ENCODE assay signal across 8 cellular contexts in genomic region chr7:73703985-73704639, GRCh38. TPM values are rescaled to one million over a fixed set of nuclear protein-coding genes. Genes with fewer than 3 reads are reported as not detected.
DNase-seq lines count a peak whose midpoint lies in the region; ATAC-seq and TF ChIP-seq lines count a peak whose summit lies in the region.

No MANE protein-coding gene starts in this region.

- peak; percentile 35 for ATAC-seq in stimulated activated effector memory CD8-positive, alpha-beta T cell treated with anti-CD3 and anti-CD28 coated beads, Interleukin-12 subunit alpha, Interleukin-12 subunit beta, amount 100 ng/mL, for 72 hours
- ATAC-seq in HG02763 (IDR thresholded peaks at IDR 0.05; ENCODE audit: unreplicated experiment) (no peak), HG02852 (IDR thresholded peaks at IDR 0.05; ENCODE audit: unreplicated experiment) (no peak)

- H3K4me3 Mint-ChIP-seq in activated T-helper 2 cell treated with anti-CD3 and anti-CD28 coated beads, Interferon-gamma antibody, Interleukin-2, Interleukin-4, amounts not matched to agents 10 μg/mL and 5 μg/mL and 100 μg/mL, durations not matched to agents 14 hours and 24 hours and 36 hours (ENCODE audit: low read depth): no peak overlapping the region
- H3K4me3 Mint-ChIP-seq in stimulated activated effector memory CD8-positive, alpha-beta T cell treated with anti-CD3 and anti-CD28 coated beads, Interleukin-12 subunit alpha, Interleukin-12 subunit beta, amount 100 ng/mL, for 72 hours: no peak overlapping the region

- H3K9me3 ChIP-seq in thyroid gland: no peaks in the 10 kb centered on the region

- H3K4me3 ChIP-seq in thyroid gland (replicated peaks in 1 of 3): no peak overlapping the region

- H3K27me3 Mint-ChIP-seq in activated T-helper 2 cell treated with anti-CD3 and anti-CD28 coated beads, Interferon-gamma antibody, Interleukin-2, Interleukin-4, amounts not matched to agents 10 μg/mL and 5 μg/mL and 100 μg/mL, durations not matched to agents 14 hours and 24 hours and 36 hours (ENCODE audit: low read depth): no peaks in the 10 kb centered on the region

- no peak overlapping the region for H3K27ac Mint-ChIP-seq in activated T-helper 2 cell treated with anti-CD3 and anti-CD28 coated beads, Interferon-gamma antibody, Interleukin-2, Interleukin-4, amounts not matched to agents 10 μg/mL and 5 μg/mL and 100 μg/mL, durations not matched to agents 14 hours and 24 hours and 36 hours
- H3K27ac Mint-ChIP-seq in stimulated activated effector memory CD8-positive, alpha-beta T cell treated with anti-CD3 and anti-CD28 coated beads, Interleukin-12 subunit alpha, Interleukin-12 subunit beta, amount 100 ng/mL, for 72 hours: no peak overlapping the region

- no peaks in the 10 kb centered on the region for H3K27me3 ChIP-seq in thyroid gland

- no peaks in the 10 kb centered on the region for H3K4me1 ChIP-seq in thyroid gland

- TF ChIP-seq POLR2A in thyroid gland (IDR thresholded peaks at IDR 0.05): no peak

- TF ChIP-seq CTCF in thyroid gland (IDR thresholded peaks at IDR 0.05): no peak

- intact Hi-C loops in activated T-helper 2 cell treated with anti-CD3 and anti-CD28 coated beads, Interferon-gamma antibody, Interleukin-2, Interleukin-4, amounts not matched to agents 10 μg/mL and 5 μg/mL and 100 μg/mL, durations not matched to agents 14 hours and 24 hours and 36 hours (cut with micrococcal nuclease): no loop called here
- intact Hi-C loops in thyroid gland (cut with DNase I): no loop called here

- no peak overlapping the region for H3K27ac ChIP-seq in thyroid gland

- no peaks in the 10 kb centered on the region for H3K4me1 Mint-ChIP-seq in activated T-helper 2 cell treated with anti-CD3 and anti-CD28 coated beads, Interferon-gamma antibody, Interleukin-2, Interleukin-4, amounts not matched to agents 10 μg/mL and 5 μg/mL and 100 μg/mL, durations not matched to agents 14 hours and 24 hours and 36 hours (ENCODE audit: low read depth)
- H3K4me1 Mint-ChIP-seq in stimulated activated effector memory CD8-positive, alpha-beta T cell treated with anti-CD3 and anti-CD28 coated beads, Interleukin-12 subunit alpha, Interleukin-12 subunit beta, amount 100 ng/mL, for 72 hours: peaks cover 23% of the 10 kb centered on the region

- H3K9me3 Mint-ChIP-seq in activated T-helper 2 cell treated with anti-CD3 and anti-CD28 coated beads, Interferon-gamma antibody, Interleukin-2, Interleukin-4, amounts not matched to agents 10 μg/mL and 5 μg/mL and 100 μg/mL, durations not matched to agents 14 hours and 24 hours and 36 hours: no peaks in the 10 kb centered on the region
- H3K9me3 Mint-ChIP-seq in stimulated activated effector memory CD8-positive, alpha-beta T cell treated with anti-CD3 and anti-CD28 coated beads, Interleukin-12 subunit alpha, Interleukin-12 subunit beta, amount 100 ng/mL, for 72 hours: no peaks in the 10 kb centered on the region

- WGBS in thyroid gland, 2 donors: 57 to 69% methylated on average over 3 to 16 of the region's 32 CpGs

- peak; percentile 37 for DNase-seq in NCI-H2029 (lab: John Stamatoyannopoulos, UW)
- no peak for DNase-seq in NCI-H2029 treated with DMSO at 0.1 percent for 48 hours (lab: John Stamatoyannopoulos, UW)
- DNase-seq in activated T-helper 2 cell treated with anti-CD3 and anti-CD28 coated beads, Interferon-gamma antibody, Interleukin-2, Interleukin-4, amounts not matched to agents 10 μg/mL and 5 μg/mL and 100 μg/mL, durations not matched to agents 14 hours and 24 hours and 36 hours (ENCODE audit: low spot score): peak; percentile 21
- DNase-seq in iPS DF 19.7 (ENCODE audit: low read depth, low spot score): peak; percentile 33
- no peak for DNase-seq in stimulated activated effector memory CD8-positive, alpha-beta T cell treated with anti-CD3 and anti-CD28 coated beads, Interleukin-12 subunit alpha, Interleukin-12 subunit beta, amount 100 ng/mL, for 72 hours (ENCODE audit: low spot score in 2 of 2)
- no peak for DNase-seq in thyroid gland

- H3K36me3 ChIP-seq in thyroid gland: peaks cover 2 to 3% of the 10 kb centered on the region in 2 donors

- H3K36me3 Mint-ChIP-seq in activated T-helper 2 cell treated with anti-CD3 and anti-CD28 coated beads, Interferon-gamma antibody, Interleukin-2, Interleukin-4, amounts not matched to agents 10 μg/mL and 5 μg/mL and 100 μg/mL, durations not matched to agents 14 hours and 24 hours and 36 hours (ENCODE audit: low read depth): peaks cover 27% of the 10 kb centered on the region
- peaks cover 80% of the 10 kb centered on the region for H3K36me3 Mint-ChIP-seq in stimulated activated effector memory CD8-positive, alpha-beta T cell treated with anti-CD3 and anti-CD28 coated beads, Interleukin-12 subunit alpha, Interleukin-12 subunit beta, amount 100 ng/mL, for 72 hours

RNA-seq across cellular contexts. Expression of gene STX1A, which starts 15.4 kb away (rescaled TPM):
- 17.2 and 17.6 TPM in 2 replicates for total RNA-seq in activated T-helper 2 cell treated with anti-CD3 and anti-CD28 coated beads, Interferon-gamma antibody, Interleukin-2, Interleukin-4, amounts not matched to agents 10 μg/mL and 5 μg/mL and 100 μg/mL, durations not matched to agents 14 hours and 24 hours and 36 hours
- total RNA-seq in thyroid gland: 1 to 10 TPM; 4.4 to 9.5 (median 7.2) TPM

RNA-seq across cellular contexts. Expression of gene BUD23, which starts 20.7 kb away (rescaled TPM):
- 96.0 and 109 TPM in 2 replicates for total RNA-seq in activated T-helper 2 cell treated with anti-CD3 and anti-CD28 coated beads, Interferon-gamma antibody, Interleukin-2, Interleukin-4, amounts not matched to agents 10 μg/mL and 5 μg/mL and 100 μg/mL, durations not matched to agents 14 hours and 24 hours and 36 hours
- 10 to 100 TPM; 58.3 to 78.0 (median 64.9) TPM for total RNA-seq in thyroid gland

RNA-seq across cellular contexts. Expression of gene DNAJC30, which starts 20.9 kb away (rescaled TPM):
- 9.2 TPM in 2 replicates for total RNA-seq in activated T-helper 2 cell treated with anti-CD3 and anti-CD28 coated beads, Interferon-gamma antibody, Interleukin-2, Interleukin-4, amounts not matched to agents 10 μg/mL and 5 μg/mL and 100 μg/mL, durations not matched to agents 14 hours and 24 hours and 36 hours
- total RNA-seq in thyroid gland: 10 to 100 TPM in 3 of 4 donors, 1 to 10 TPM in 1; 9.0 to 19.1 (median 14.8) TPM

RNA-seq across cellular contexts. Expression of gene ABHD11, which starts 34.5 kb away (rescaled TPM):
- 17.3 and 18.2 TPM in 2 replicates for total RNA-seq in activated T-helper 2 cell treated with anti-CD3 and anti-CD28 coated beads, Interferon-gamma antibody, Interleukin-2, Interleukin-4, amounts not matched to agents 10 μg/mL and 5 μg/mL and 100 μg/mL, durations not matched to agents 14 hours and 24 hours and 36 hours
- total RNA-seq in thyroid gland: 10 to 100 TPM; 39.5 to 75.8 (median 67.1) TPM

RNA-seq across cellular contexts. Expression of gene VPS37D, which starts 36.5 kb away (rescaled TPM):
- 0.30 and 0.34 TPM in 2 replicates for total RNA-seq in activated T-helper 2 cell treated with anti-CD3 and anti-CD28 coated beads, Interferon-gamma antibody, Interleukin-2, Interleukin-4, amounts not matched to agents 10 μg/mL and 5 μg/mL and 100 μg/mL, durations not matched to agents 14 hours and 24 hours and 36 hours
- total RNA-seq in thyroid gland: 1 to 10 TPM; 3.9 to 5.6 (median 4.7) TPM

Comparison
In these comparisons a context has a peak if more than half of its experiments do, and no peak if none do; other contexts are left out.
1. DNase-seq: peak in NCI-H2029 (single experiment), activated T-helper 2 cell treated with anti-CD3 and anti-CD28 coated beads, Interferon-gamma antibody, Interleukin-2, Interleukin-4, amounts not matched to agents 10 μg/mL and 5 μg/mL and 100 μg/mL, durations not matched to agents 14 hours and 24 hours and 36 hours (single experiment) and iPS DF 19.7 (single experiment); none in NCI-H2029 treated with DMSO at 0.1 percent for 48 hours (single experiment), stimulated activated effector memory CD8-positive, alpha-beta T cell treated with anti-CD3 and anti-CD28 coated beads, Interleukin-12 subunit alpha, Interleukin-12 subunit beta, amount 100 ng/mL, for 72 hours (0 of 2) and thyroid gland (0 of 2).